In the genomic region with DNA sequence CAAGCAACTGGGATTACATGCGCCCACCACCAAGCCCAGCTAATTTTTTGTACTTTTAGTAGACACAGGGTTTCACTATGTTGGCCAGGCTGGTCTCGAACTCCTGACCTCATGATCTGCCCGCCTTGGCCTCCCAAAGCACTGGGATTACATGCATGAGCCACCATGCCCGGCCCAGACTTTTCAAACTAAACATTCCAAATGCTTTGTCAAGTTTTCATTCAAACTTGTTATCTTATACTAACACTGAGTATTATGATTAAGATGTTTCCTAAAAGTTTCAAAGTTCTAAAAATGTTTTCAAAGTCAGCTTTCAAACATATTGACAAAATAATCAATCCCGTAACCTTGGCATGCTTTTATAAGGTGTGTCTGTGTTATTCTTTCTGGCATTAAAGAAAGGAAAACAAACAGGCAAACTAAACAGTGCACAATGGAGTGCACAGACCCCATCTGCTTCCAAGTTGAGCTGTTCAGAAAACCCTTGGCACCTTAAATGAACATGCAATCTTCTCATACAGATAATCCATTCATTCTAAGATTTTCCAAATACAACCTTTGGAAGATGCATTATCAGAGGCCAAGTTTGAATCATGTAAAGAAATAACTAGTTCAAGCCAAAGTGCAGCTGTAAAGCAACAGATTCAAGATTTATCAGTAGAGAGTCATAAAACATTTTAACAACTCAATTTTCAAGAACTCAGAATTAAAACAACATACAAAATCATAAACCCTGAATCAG, we compare ENCODE assay signal across 1 cellular context.
TF ChIP-seq lines count a peak whose summit lies in the region.

No MANE protein-coding gene starts in this region.

TF ChIP-seq in HepG2, 621 proteins besides CTCF, POLR2A, EP300 and RAD21 (continued from another document and continues in another):
- TF ChIP-seq ZNF33B (CRISPR knock-in tag; IDR thresholded peaks at IDR 0.05) (no peak), ZNF354B (CRISPR knock-in tag; IDR thresholded peaks at IDR 0.05) (no peak), ZNF124 (CRISPR knock-in tag; IDR thresholded peaks at IDR 0.05) (peak; percentile 53; the same call in 1 of the 2 replicates), CHCHD3 (CRISPR knock-in tag; IDR thresholded peaks at IDR 0.05) (no peak), AFF4 (CRISPR knock-in tag; IDR thresholded peaks at IDR 0.05) (no peak), ZC3H13 (CRISPR knock-in tag; IDR thresholded peaks at IDR 0.05) (no peak), MYC (CRISPR knock-in tag; IDR thresholded peaks at IDR 0.05; ENCODE audit: borderline replicate concordance) (no peak), HNF4A (CRISPR knock-in tag; IDR thresholded peaks at IDR 0.05) (peak; percentile 79), RNF219 (CRISPR knock-in tag; IDR thresholded peaks at IDR 0.05) (no peak), TRIM24 (CRISPR knock-in tag; IDR thresholded peaks at IDR 0.05) (no peak), ZC3H4 (CRISPR knock-in tag; IDR thresholded peaks at IDR 0.05; ENCODE audit: borderline replicate concordance) (no peak), ZNF792 (CRISPR knock-in tag; IDR thresholded peaks at IDR 0.05) (0 out of 2 replicates have a peak, but pooled peaks have one; percentile 22), ZNF275 (CRISPR knock-in tag; IDR thresholded peaks at IDR 0.05; ENCODE audit: borderline replicate concordance) (peak; percentile 56; the same call in 1 of the 2 replicates), ZNF784 (CRISPR knock-in tag; IDR thresholded peaks at IDR 0.05; ENCODE audit: borderline replicate concordance) (no peak), ZNF10 (CRISPR knock-in tag; IDR thresholded peaks at IDR 0.05; ENCODE audit: borderline replicate concordance, low read depth) (no peak), NR2C2 (CRISPR knock-in tag; IDR thresholded peaks at IDR 0.05; ENCODE audit: borderline replicate concordance) (peak; percentile 59), ZGPAT (CRISPR knock-in tag; IDR thresholded peaks at IDR 0.05) (peak; percentile 85), NFKB2 (CRISPR knock-in tag; IDR thresholded peaks at IDR 0.05; ENCODE audit: borderline replicate concordance) (no peak), ZNF816 (CRISPR knock-in tag; IDR thresholded peaks at IDR 0.05; ENCODE audit: borderline replicate concordance) (no peak), SATB2 (CRISPR knock-in tag; IDR thresholded peaks at IDR 0.05) (no peak), ZNF572 (CRISPR knock-in tag; IDR thresholded peaks at IDR 0.05) (no peak), ZNF597 (CRISPR knock-in tag; IDR thresholded peaks at IDR 0.05) (no peak), REXO4 (CRISPR knock-in tag; IDR thresholded peaks at IDR 0.05; ENCODE audit: borderline replicate concordance) (no peak), NAIF1 (CRISPR knock-in tag; IDR thresholded peaks at IDR 0.05; ENCODE audit: borderline replicate concordance) (no peak), ARNT (IDR thresholded peaks at IDR 0.05) (no peak), THAP11 (CRISPR knock-in tag; IDR thresholded peaks at IDR 0.05) (peak; percentile 53; the same call in 1 of the 2 replicates), EED (CRISPR knock-in tag; IDR thresholded peaks at IDR 0.05) (no peak), FOXJ3 (CRISPR knock-in tag; IDR thresholded peaks at IDR 0.05; ENCODE audit: borderline replicate concordance) (peak; percentile 97; the same call in 1 of the 2 replicates), NCOA1 (CRISPR knock-in tag; IDR thresholded peaks at IDR 0.05) (0 out of 2 replicates have a peak, but pooled peaks have one; percentile 73), DNMT3B (CRISPR knock-in tag; conservative IDR thresholded peaks at IDR 0.05) (no peak), ZNF770 (CRISPR knock-in tag; IDR thresholded peaks at IDR 0.05) (0 out of 2 replicates have a peak, but pooled peaks have one; percentile 33)
- TF ChIP-seq, protein P1, sequence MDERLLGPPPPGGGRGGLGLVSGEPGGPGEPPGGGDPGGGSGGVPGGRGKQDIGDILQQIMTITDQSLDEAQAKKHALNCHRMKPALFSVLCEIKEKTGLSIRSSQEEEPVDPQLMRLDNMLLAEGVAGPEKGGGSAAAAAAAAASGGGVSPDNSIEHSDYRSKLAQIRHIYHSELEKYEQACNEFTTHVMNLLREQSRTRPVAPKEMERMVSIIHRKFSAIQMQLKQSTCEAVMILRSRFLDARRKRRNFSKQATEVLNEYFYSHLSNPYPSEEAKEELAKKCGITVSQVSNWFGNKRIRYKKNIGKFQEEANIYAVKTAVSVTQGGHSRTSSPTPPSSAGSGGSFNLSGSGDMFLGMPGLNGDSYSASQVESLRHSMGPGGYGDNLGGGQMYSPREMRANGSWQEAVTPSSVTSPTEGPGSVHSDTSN (CRISPR knock-in tag; IDR thresholded peaks at IDR 0.05) = no peak
- TF ChIP-seq, protein P2, sequence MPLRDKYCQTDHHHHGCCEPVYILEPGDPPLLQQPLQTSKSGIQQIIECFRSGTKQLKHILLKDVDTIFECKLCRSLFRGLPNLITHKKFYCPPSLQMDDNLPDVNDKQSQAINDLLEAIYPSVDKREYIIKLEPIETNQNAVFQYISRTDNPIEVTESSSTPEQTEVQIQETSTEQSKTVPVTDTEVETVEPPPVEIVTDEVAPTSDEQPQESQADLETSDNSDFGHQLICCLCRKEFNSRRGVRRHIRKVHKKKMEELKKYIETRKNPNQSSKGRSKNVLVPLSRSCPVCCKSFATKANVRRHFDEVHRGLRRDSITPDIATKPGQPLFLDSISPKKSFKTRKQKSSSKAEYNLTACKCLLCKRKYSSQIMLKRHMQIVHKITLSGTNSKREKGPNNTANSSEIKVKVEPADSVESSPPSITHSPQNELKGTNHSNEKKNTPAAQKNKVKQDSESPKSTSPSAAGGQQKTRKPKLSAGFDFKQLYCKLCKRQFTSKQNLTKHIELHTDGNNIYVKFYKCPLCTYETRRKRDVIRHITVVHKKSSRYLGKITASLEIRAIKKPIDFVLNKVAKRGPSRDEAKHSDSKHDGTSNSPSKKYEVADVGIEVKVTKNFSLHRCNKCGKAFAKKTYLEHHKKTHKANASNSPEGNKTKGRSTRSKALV (CRISPR knock-in tag; IDR thresholded peaks at IDR 0.05) = no peak
- TF ChIP-seq, protein P3, sequence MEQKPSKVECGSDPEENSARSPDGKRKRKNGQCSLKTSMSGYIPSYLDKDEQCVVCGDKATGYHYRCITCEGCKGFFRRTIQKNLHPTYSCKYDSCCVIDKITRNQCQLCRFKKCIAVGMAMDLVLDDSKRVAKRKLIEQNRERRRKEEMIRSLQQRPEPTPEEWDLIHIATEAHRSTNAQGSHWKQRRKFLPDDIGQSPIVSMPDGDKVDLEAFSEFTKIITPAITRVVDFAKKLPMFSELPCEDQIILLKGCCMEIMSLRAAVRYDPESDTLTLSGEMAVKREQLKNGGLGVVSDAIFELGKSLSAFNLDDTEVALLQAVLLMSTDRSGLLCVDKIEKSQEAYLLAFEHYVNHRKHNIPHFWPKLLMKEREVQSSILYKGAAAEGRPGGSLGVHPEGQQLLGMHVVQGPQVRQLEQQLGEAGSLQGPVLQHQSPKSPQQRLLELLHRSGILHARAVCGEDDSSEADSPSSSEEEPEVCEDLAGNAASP (CRISPR knock-in tag; IDR thresholded peaks at IDR 0.05; ENCODE audit: borderline replicate concordance) = peak; percentile 86; the same call in 1 of the 2 replicates
- TF ChIP-seq, protein P4, sequence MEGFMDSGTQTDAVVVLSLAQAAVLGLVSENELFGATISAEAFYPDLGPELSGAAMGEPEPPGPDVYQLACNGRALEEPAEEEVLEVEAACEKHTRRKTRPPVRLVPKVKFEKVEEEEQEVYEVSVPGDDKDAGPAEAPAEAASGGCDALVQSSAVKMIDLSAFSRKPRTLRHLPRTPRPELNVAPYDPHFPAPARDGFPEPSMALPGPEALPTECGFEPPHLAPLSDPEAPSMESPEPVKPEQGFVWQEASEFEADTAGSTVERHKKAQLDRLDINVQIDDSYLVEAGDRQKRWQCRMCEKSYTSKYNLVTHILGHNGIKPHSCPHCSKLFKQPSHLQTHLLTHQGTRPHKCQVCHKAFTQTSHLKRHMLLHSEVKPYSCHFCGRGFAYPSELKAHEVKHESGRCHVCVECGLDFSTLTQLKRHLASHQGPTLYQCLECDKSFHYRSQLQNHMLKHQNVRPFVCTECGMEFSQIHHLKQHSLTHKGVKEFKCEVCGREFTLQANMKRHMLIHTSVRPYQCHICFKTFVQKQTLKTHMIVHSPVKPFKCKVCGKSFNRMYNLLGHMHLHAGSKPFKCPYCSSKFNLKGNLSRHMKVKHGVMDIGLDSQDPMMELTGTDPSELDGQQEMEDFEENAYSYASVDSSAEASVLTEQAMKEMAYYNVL (CRISPR knock-in tag; IDR thresholded peaks at IDR 0.05; ENCODE audit: borderline replicate concordance) = peak; percentile 95
